In genomic region chr1:201216395-201217085, GRCh38 we compare ENCODE assay signal across 1 cellular context.
TF ChIP-seq lines count a peak whose summit lies in the region.

No MANE protein-coding gene starts in this region.

TF ChIP-seq in HEK293, 187 proteins besides CTCF, POLR2A, EP300 and RAD21 (continued from another document):
- TF ChIP-seq, protein P1, sequence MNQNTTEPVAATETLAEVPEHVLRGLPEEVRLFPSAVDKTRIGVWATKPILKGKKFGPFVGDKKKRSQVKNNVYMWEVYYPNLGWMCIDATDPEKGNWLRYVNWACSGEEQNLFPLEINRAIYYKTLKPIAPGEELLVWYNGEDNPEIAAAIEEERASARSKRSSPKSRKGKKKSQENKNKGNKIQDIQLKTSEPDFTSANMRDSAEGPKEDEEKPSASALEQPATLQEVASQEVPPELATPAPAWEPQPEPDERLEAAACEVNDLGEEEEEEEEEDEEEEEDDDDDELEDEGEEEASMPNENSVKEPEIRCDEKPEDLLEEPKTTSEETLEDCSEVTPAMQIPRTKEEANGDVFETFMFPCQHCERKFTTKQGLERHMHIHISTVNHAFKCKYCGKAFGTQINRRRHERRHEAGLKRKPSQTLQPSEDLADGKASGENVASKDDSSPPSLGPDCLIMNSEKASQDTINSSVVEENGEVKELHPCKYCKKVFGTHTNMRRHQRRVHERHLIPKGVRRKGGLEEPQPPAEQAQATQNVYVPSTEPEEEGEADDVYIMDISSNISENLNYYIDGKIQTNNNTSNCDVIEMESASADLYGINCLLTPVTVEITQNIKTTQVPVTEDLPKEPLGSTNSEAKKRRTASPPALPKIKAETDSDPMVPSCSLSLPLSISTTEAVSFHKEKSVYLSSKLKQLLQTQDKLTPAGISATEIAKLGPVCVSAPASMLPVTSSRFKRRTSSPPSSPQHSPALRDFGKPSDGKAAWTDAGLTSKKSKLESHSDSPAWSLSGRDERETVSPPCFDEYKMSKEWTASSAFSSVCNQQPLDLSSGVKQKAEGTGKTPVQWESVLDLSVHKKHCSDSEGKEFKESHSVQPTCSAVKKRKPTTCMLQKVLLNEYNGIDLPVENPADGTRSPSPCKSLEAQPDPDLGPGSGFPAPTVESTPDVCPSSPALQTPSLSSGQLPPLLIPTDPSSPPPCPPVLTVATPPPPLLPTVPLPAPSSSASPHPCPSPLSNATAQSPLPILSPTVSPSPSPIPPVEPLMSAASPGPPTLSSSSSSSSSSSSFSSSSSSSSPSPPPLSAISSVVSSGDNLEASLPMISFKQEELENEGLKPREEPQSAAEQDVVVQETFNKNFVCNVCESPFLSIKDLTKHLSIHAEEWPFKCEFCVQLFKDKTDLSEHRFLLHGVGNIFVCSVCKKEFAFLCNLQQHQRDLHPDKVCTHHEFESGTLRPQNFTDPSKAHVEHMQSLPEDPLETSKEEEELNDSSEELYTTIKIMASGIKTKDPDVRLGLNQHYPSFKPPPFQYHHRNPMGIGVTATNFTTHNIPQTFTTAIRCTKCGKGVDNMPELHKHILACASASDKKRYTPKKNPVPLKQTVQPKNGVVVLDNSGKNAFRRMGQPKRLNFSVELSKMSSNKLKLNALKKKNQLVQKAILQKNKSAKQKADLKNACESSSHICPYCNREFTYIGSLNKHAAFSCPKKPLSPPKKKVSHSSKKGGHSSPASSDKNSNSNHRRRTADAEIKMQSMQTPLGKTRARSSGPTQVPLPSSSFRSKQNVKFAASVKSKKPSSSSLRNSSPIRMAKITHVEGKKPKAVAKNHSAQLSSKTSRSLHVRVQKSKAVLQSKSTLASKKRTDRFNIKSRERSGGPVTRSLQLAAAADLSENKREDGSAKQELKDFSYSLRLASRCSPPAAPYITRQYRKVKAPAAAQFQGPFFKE (tag by site-specific recombination; IDR thresholded peaks at IDR 0.05; ENCODE audit: borderline replicate concordance): no peak
- TF ChIP-seq ZIC2 (tag by site-specific recombination; IDR thresholded peaks at IDR 0.05): 0 out of 2 replicates have a peak, but pooled peaks have one; percentile 12
- TF ChIP-seq ZNF596 (tag by site-specific recombination; IDR thresholded peaks at IDR 0.05): no peak
- no peak for TF ChIP-seq KLF10 (tag by site-specific recombination; IDR thresholded peaks at IDR 0.05)
- TF ChIP-seq GLIS1 (tag by site-specific recombination; IDR thresholded peaks at IDR 0.05): peak; percentile 33; the same call in 1 of the 2 replicates
- no peak for TF ChIP-seq ZNF549 (tag by site-specific recombination; IDR thresholded peaks at IDR 0.05)
- TF ChIP-seq ZNF544 (tag by site-specific recombination; IDR thresholded peaks at IDR 0.05): no peak
